In genomic region chr15:58285212-58285920, GRCh38 we compare ENCODE assay signal across 23 cellular contexts.
"Had no signal": no experiment of that assay in that cellular context is flagged by ENCODE, and none has a peak within 500 bp of the region (broad histone marks: within the 10 kb centered on the region; RNA-seq: fewer than 3 reads in every experiment).

No MANE protein-coding gene starts in this region.

- ATAC-seq: activated naive CD8-positive, alpha-beta T cell treated with anti-CD3 and anti-CD28 coated beads, Interleukin-2, amount 50 U/mL, for 24 hours; foreskin keratinocyte had no signal

- H3K27ac ChIP-seq: coronary artery, foreskin keratinocyte, tibial artery had no signal

- H3K4me1 ChIP-seq: tibial artery had no signal

- DNase-seq: activated B cell treated with CpG ODN at 0.5 μM for 24 hours; activated CD4-positive, alpha-beta T cell treated with anti-CD3 and anti-CD28 coated beads for 48 hours; activated CD8-positive, alpha-beta memory T cell treated with anti-CD3 and anti-CD28 coated beads, Interleukin-2, amount 50 U/mL, for 48 hours; activated effector memory CD4-positive, alpha-beta T cell treated with Interleukin-2 at 50 U/mL for 16 hours; activated naive CD4-positive, alpha-beta T cell treated with anti-CD3 and anti-CD28 coated beads, Interleukin-2, amount 10 ng/mL, durations not matched to agents 7 days and 5 days; activated naive CD8-positive, alpha-beta T cell treated with anti-CD3 and anti-CD28 coated beads, Interleukin-2, amount 50 U/mL, for 24 hours; activated T-cell treated with anti-CD3 and anti-CD28 coated beads, Interleukin-2, amount 50 U/mL, for 48 hours; anterior cingulate cortex; effector CD4-positive, alpha-beta T cell; foreskin keratinocyte; hippocampal formation; islet precursor cell; midbrain; nephron progenitor cell; nucleus accumbens; posterior cingulate gyrus; retina; stimulated activated CD8-positive, alpha-beta memory T cell treated with anti-CD3 and anti-CD28 coated beads, Interleukin-4, amount 100 ng/mL, for 48 hours; stimulated activated naive CD4-positive, alpha-beta T cell treated with Interleukin-2 at 50 U/mL for 16 hours; SW 1271; T-helper 2 cell; tibial artery had no signal

- H3K27me3 ChIP-seq: foreskin keratinocyte, tibial artery had no signal

- H3K4me3 ChIP-seq: coronary artery, tibial artery had no signal

- H3K9me3 ChIP-seq: tibial artery had no signal

- H3K36me3 ChIP-seq: tibial artery had no signal
